19 cellular contexts compared by ENCODE assay signal in genomic region chr15:67304778-67305177, GRCh38.
"Had no signal": no experiment of that assay in that cellular context is flagged by ENCODE, and none has a peak within 500 bp of the region (broad histone marks: within the 10 kb centered on the region; RNA-seq: fewer than 3 reads in every experiment).

No MANE protein-coding gene starts in this region.

- H3K4me1 ChIP-seq: foreskin keratinocyte, heart right ventricle, left lung, lower lobe of right lung had no signal

- DNase-seq: dermis blood vessel endothelial cell; dorsolateral prefrontal cortex; effector CD4-positive, alpha-beta T cell; effector memory CD4-positive, alpha-beta T cell; foreskin keratinocyte; glutamatergic neuron; head of caudate nucleus; heart right ventricle; hippocampal formation; left cardiac atrium; left lung; left ventricle myocardium superior; lower lobe of right lung; mesenchymal stem cell; mucosa of descending colon; naive B cell had no signal

- H3K27ac ChIP-seq: coronary artery, dorsolateral prefrontal cortex, esophagus muscularis mucosa, foreskin keratinocyte, heart right ventricle, left lung, lower lobe of right lung had no signal

- H3K4me3 Mint-ChIP-seq: mesothelial cell of epicardium, naive B cell had no signal

- H3K9me3 ChIP-seq: esophagus muscularis mucosa, heart right ventricle, left lung, lower lobe of right lung, mucosa of descending colon had no signal

- H3K36me3 Mint-ChIP-seq: mesothelial cell of epicardium, naive B cell had no signal

- H3K9me3 Mint-ChIP-seq: mesothelial cell of epicardium, naive B cell had no signal

- H3K36me3 ChIP-seq: esophagus muscularis mucosa, heart right ventricle, left lung, lower lobe of right lung had no signal

- H3K27ac Mint-ChIP-seq: naive B cell had no signal

- H3K27me3 Mint-ChIP-seq: naive B cell had no signal

- H3K4me3 ChIP-seq: coronary artery, dorsolateral prefrontal cortex, esophagus muscularis mucosa, heart right ventricle, left lung, lower lobe of right lung, mucosa of descending colon had no signal

- H3K4me1 Mint-ChIP-seq: naive B cell had no signal

- ATAC-seq: foreskin keratinocyte, heart right ventricle, left cardiac atrium, left lung, left ventricle myocardium superior, lower lobe of right lung, mucosa of descending colon had no signal

- H3K27me3 ChIP-seq: dorsolateral prefrontal cortex, esophagus muscularis mucosa, foreskin keratinocyte, heart right ventricle, left lung had no signal
